In genomic region chr1:204293605-204294365, GRCh38 we compare ENCODE assay signal across 15 cellular contexts.
A peak's percentile ranks its signal among the peaks of the same experiment; 100 is the strongest.
DNase-seq lines count a peak whose midpoint lies in the region; ATAC-seq and TF ChIP-seq lines count a peak whose summit lies in the region.
"Had no signal": no experiment of that assay in that cellular context is flagged by ENCODE, and none has a peak within 500 bp of the region (broad histone marks: within the 10 kb centered on the region; RNA-seq: fewer than 3 reads in every experiment).

No MANE protein-coding gene starts in this region.

- peak overlapping the region in 3 of 11 experiments; percentile 24 to 51 (median 34); a peak in 4 of 22 replicates for H3K27ac ChIP-seq in BLaER1 treated with 17β-estradiol and CSF1 and Interleukin-3, amounts not matched to agents 10 nM and 100 nM
- H3K27ac ChIP-seq in sigmoid colon, result peak overlapping the region; percentile 33 to 67 (median 44)
- H3K27ac ChIP-seq: SK-N-MC had no signal

- DNase-seq in left cardiac atrium, result no peak
- no peak for DNase-seq in sigmoid colon
- DNase-seq in stimulated activated effector memory CD8-positive, alpha-beta T cell treated with anti-CD3 and anti-CD28 coated beads, Interleukin-12 subunit alpha, Interleukin-12 subunit beta, amount 100 ng/mL, for 72 hours (ENCODE audit: low spot score in 2 of 2), result no peak
- no peak for DNase-seq in activated T-helper 2 cell treated with anti-CD3 and anti-CD28 coated beads, Interferon-gamma antibody, Interleukin-2, Interleukin-4, amounts not matched to agents 10 μg/mL and 5 μg/mL and 100 μg/mL, durations not matched to agents 14 hours and 24 hours and 36 hours (ENCODE audit: low spot score)
- DNase-seq in SW480 (ENCODE audit: low spot score), result no peak
- DNase-seq in HAP-1 (ENCODE audit: low spot score in 2 of 2), result no peak
- DNase-seq: activated CD4-positive, CD25-positive, alpha-beta regulatory T cell; activated T-cell treated with anti-CD3 and anti-CD28 coated beads, Interleukin-2, amount 50 U/mL, for 4 hours; central memory CD4-positive, alpha-beta T cell; NCI-H1105; NCI-H748 treated with DMSO at 0.1 percent for 48 hours had no signal

- TF ChIP-seq POLR2A in sigmoid colon (IDR thresholded peaks at IDR 0.05), result no peak

- H3K4me1 Mint-ChIP-seq in brain, result peaks cover 82% of the 10 kb centered on the region
- peaks cover 12% of the 10 kb centered on the region for H3K4me1 Mint-ChIP-seq in stimulated activated effector memory CD8-positive, alpha-beta T cell treated with anti-CD3 and anti-CD28 coated beads, Interleukin-12 subunit alpha, Interleukin-12 subunit beta, amount 100 ng/mL, for 72 hours
- H3K4me1 Mint-ChIP-seq in activated T-helper 2 cell treated with anti-CD3 and anti-CD28 coated beads, Interferon-gamma antibody, Interleukin-2, Interleukin-4, amounts not matched to agents 10 μg/mL and 5 μg/mL and 100 μg/mL, durations not matched to agents 14 hours and 24 hours and 36 hours (ENCODE audit: low read depth), result peaks cover 6% of the 10 kb centered on the region

- in situ Hi-C loops in HAP-1 (cut with MboI; ENCODE audit: low sequenced_read_pairs), result no loop called here

- H3K9me3 Mint-ChIP-seq in brain, result peaks cover 0 to 2% (median 0%) of the 10 kb centered on the region in 5 experiments
- H3K9me3 Mint-ChIP-seq in stimulated activated effector memory CD8-positive, alpha-beta T cell treated with anti-CD3 and anti-CD28 coated beads, Interleukin-12 subunit alpha, Interleukin-12 subunit beta, amount 100 ng/mL, for 72 hours, result no peaks in the 10 kb centered on the region
- no peaks in the 10 kb centered on the region for H3K9me3 Mint-ChIP-seq in activated T-helper 2 cell treated with anti-CD3 and anti-CD28 coated beads, Interferon-gamma antibody, Interleukin-2, Interleukin-4, amounts not matched to agents 10 μg/mL and 5 μg/mL and 100 μg/mL, durations not matched to agents 14 hours and 24 hours and 36 hours
- H3K9me3 Mint-ChIP-seq: activated T-cell treated with anti-CD3 and anti-CD28 coated beads, Interleukin-2, amount 50 U/mL, for 4 hours had no signal

- no peaks in the 10 kb centered on the region for H4K20me1 ChIP-seq in BLaER1 treated with 17β-estradiol and CSF1 and Interleukin-3, amounts not matched to agents 10 nM and 100 nM

- TF ChIP-seq CTCF in brain (conservative IDR thresholded peaks at IDR 0.05), result no peak
- no peak for TF ChIP-seq CTCF in sigmoid colon (IDR thresholded peaks at IDR 0.05)

- peak overlapping the region in 3 of 5 experiments; percentile 20 to 92 (median 83) for H3K27ac Mint-ChIP-seq in brain
- no peak overlapping the region for H3K27ac Mint-ChIP-seq in stimulated activated effector memory CD8-positive, alpha-beta T cell treated with anti-CD3 and anti-CD28 coated beads, Interleukin-12 subunit alpha, Interleukin-12 subunit beta, amount 100 ng/mL, for 72 hours
- no peak overlapping the region for H3K27ac Mint-ChIP-seq in activated T-helper 2 cell treated with anti-CD3 and anti-CD28 coated beads, Interferon-gamma antibody, Interleukin-2, Interleukin-4, amounts not matched to agents 10 μg/mL and 5 μg/mL and 100 μg/mL, durations not matched to agents 14 hours and 24 hours and 36 hours

- peak; percentile 46 to 67 for ATAC-seq in left cardiac atrium
- no peak for ATAC-seq in stimulated activated effector memory CD8-positive, alpha-beta T cell treated with anti-CD3 and anti-CD28 coated beads, Interleukin-12 subunit alpha, Interleukin-12 subunit beta, amount 100 ng/mL, for 72 hours
- ATAC-seq: activated T-cell treated with anti-CD3 and anti-CD28 coated beads, Interleukin-2, amount 50 U/mL, for 4 hours had no signal

- no peak overlapping the region for H3K4me3 ChIP-seq in BLaER1 treated with 17β-estradiol and CSF1 and Interleukin-3, amounts not matched to agents 10 nM and 100 nM
- H3K4me3 ChIP-seq in sigmoid colon (no peak overlapping the region), HAP-1 (no peak overlapping the region)
- H3K4me3 ChIP-seq: SK-N-MC, thyroid gland had no signal

- 77 to 78% methylated on average over 7 of the region's 7 CpGs for WGBS in sigmoid colon, 2 donors

- H3K9ac ChIP-seq in BLaER1 treated with 17β-estradiol and CSF1 and Interleukin-3, amounts not matched to agents 10 nM and 100 nM, result 0 out of 22 replicates have a peak overlapping the region, but pooled peaks of 1 of the 11 experiments have one; percentile 15

- peak overlapping the region in 2 of 5 experiments; percentile 33 to 34 for H3K4me3 Mint-ChIP-seq in brain
- H3K4me3 Mint-ChIP-seq in stimulated activated effector memory CD8-positive, alpha-beta T cell treated with anti-CD3 and anti-CD28 coated beads, Interleukin-12 subunit alpha, Interleukin-12 subunit beta, amount 100 ng/mL, for 72 hours, result no peak overlapping the region
- no peak overlapping the region for H3K4me3 Mint-ChIP-seq in activated T-helper 2 cell treated with anti-CD3 and anti-CD28 coated beads, Interferon-gamma antibody, Interleukin-2, Interleukin-4, amounts not matched to agents 10 μg/mL and 5 μg/mL and 100 μg/mL, durations not matched to agents 14 hours and 24 hours and 36 hours (ENCODE audit: low read depth)
- H3K4me3 Mint-ChIP-seq: activated T-cell treated with anti-CD3 and anti-CD28 coated beads, Interleukin-2, amount 50 U/mL, for 4 hours had no signal

- intact Hi-C loops in left cardiac atrium (cut with DNase I) (no loop called here), sigmoid colon (cut with DNase I) (loop anchor here (10.0 kb wide), 1 partner anchor 51 kb away; no protein-coding TSS in a partner anchor)
- intact Hi-C loops in activated T-helper 2 cell treated with anti-CD3 and anti-CD28 coated beads, Interferon-gamma antibody, Interleukin-2, Interleukin-4, amounts not matched to agents 10 μg/mL and 5 μg/mL and 100 μg/mL, durations not matched to agents 14 hours and 24 hours and 36 hours (cut with micrococcal nuclease), result no loop called here

- peaks cover 9% of the 10 kb centered on the region for H3K27me3 Mint-ChIP-seq in brain
- peaks cover 36% of the 10 kb centered on the region for H3K27me3 Mint-ChIP-seq in activated T-helper 2 cell treated with anti-CD3 and anti-CD28 coated beads, Interferon-gamma antibody, Interleukin-2, Interleukin-4, amounts not matched to agents 10 μg/mL and 5 μg/mL and 100 μg/mL, durations not matched to agents 14 hours and 24 hours and 36 hours (ENCODE audit: low read depth)

- no peak for TF ChIP-seq EP300 in sigmoid colon (IDR thresholded peaks at IDR 0.05)

- H3K36me3 Mint-ChIP-seq in brain, result peaks cover 12% of the 10 kb centered on the region
- H3K36me3 Mint-ChIP-seq in stimulated activated effector memory CD8-positive, alpha-beta T cell treated with anti-CD3 and anti-CD28 coated beads, Interleukin-12 subunit alpha, Interleukin-12 subunit beta, amount 100 ng/mL, for 72 hours, result no peaks in the 10 kb centered on the region
- no peaks in the 10 kb centered on the region for H3K36me3 Mint-ChIP-seq in activated T-helper 2 cell treated with anti-CD3 and anti-CD28 coated beads, Interferon-gamma antibody, Interleukin-2, Interleukin-4, amounts not matched to agents 10 μg/mL and 5 μg/mL and 100 μg/mL, durations not matched to agents 14 hours and 24 hours and 36 hours (ENCODE audit: low read depth)

- peaks cover 20 to 34% (median 29%) of the 10 kb centered on the region in 10 experiments for H3K4me1 ChIP-seq in BLaER1 treated with 17β-estradiol and CSF1 and Interleukin-3, amounts not matched to agents 10 nM and 100 nM
- H3K4me1 ChIP-seq in sigmoid colon, result peaks cover 0 to 18% (median 2%) of the 10 kb centered on the region in 4 donors
- no peaks in the 10 kb centered on the region for H3K4me1 ChIP-seq in HAP-1
- H3K4me1 ChIP-seq: thyroid gland had no signal

- no peaks in the 10 kb centered on the region for H3K36me3 ChIP-seq in BLaER1 treated with 17β-estradiol and CSF1 and Interleukin-3, amounts not matched to agents 10 nM and 100 nM
- H3K36me3 ChIP-seq in sigmoid colon, result no peaks in the 10 kb centered on the region
- no peaks in the 10 kb centered on the region for H3K36me3 ChIP-seq in HAP-1 (replicated peaks)
- H3K36me3 ChIP-seq: thyroid gland had no signal

- peak overlapping the region in 7 of 11 experiments; percentile 17 to 58 (median 48); a peak in 14 of 22 replicates for H3K4me2 ChIP-seq in BLaER1 treated with 17β-estradiol and CSF1 and Interleukin-3, amounts not matched to agents 10 nM and 100 nM

- no peaks in the 10 kb centered on the region for H3K27me3 ChIP-seq in BLaER1 treated with 17β-estradiol and CSF1 and Interleukin-3, amounts not matched to agents 10 nM and 100 nM
- peaks cover 0 to 22% (median 0%) of the 10 kb centered on the region in 3 donors for H3K27me3 ChIP-seq in sigmoid colon
- peaks cover 40% of the 10 kb centered on the region for H3K27me3 ChIP-seq in HAP-1 (ENCODE audit: low read depth)
- H3K27me3 ChIP-seq: thyroid gland had no signal

- no peaks in the 10 kb centered on the region for H3K9me3 ChIP-seq in BLaER1 treated with 17β-estradiol and CSF1 and Interleukin-3, amounts not matched to agents 10 nM and 100 nM (replicated peaks in 1 of 11)
- H3K9me3 ChIP-seq in sigmoid colon (no peaks in the 10 kb centered on the region), HAP-1 (no peaks in the 10 kb centered on the region)
- H3K9me3 ChIP-seq: thyroid gland had no signal

Comparison
In these comparisons a context has a peak if more than half of its experiments do, and no peak if none do; other contexts are left out.
1. H3K27ac Mint-ChIP-seq: peak in brain (3 of 5); none in stimulated activated effector memory CD8-positive, alpha-beta T cell treated with anti-CD3 and anti-CD28 coated beads, Interleukin-12 subunit alpha, Interleukin-12 subunit beta, amount 100 ng/mL, for 72 hours (single experiment) and activated T-helper 2 cell treated with anti-CD3 and anti-CD28 coated beads, Interferon-gamma antibody, Interleukin-2, Interleukin-4, amounts not matched to agents 10 μg/mL and 5 μg/mL and 100 μg/mL, durations not matched to agents 14 hours and 24 hours and 36 hours (single experiment).